22 cellular contexts compared by ENCODE assay signal in genomic region chr5:72460413-72460812, GRCh38. TPM values are rescaled to one million over a fixed set of nuclear protein-coding genes. Genes with fewer than 3 reads are reported as not detected.
"Had no signal": no experiment of that assay in that cellular context is flagged by ENCODE, and none has a peak within 500 bp of the region (broad histone marks: within the 10 kb centered on the region; RNA-seq: fewer than 3 reads in every experiment).

No MANE protein-coding gene starts in this region.

- H3K36me3 ChIP-seq: MG63 had no signal

- H3K9ac ChIP-seq: SK-N-SH had no signal

- H3K9me3 ChIP-seq: MG63, SK-N-SH had no signal

- H3K4me3 ChIP-seq: MG63 had no signal

- H3K27me3 ChIP-seq: MG63 had no signal

- H3K4me2 ChIP-seq: SK-N-SH had no signal

- DNase-seq: IMR-90, Karpas-422, KG1, MG63, NCI-H1092 treated with DMSO at 0.1 percent for 48 hours, NCI-H1436, NCI-H187, NCI-H2029, NCI-H2081 treated with DMSO at 0.1 percent for 48 hours, NCI-H2171 treated with DMSO at 0.1 percent for 48 hours, NCI-H345, NCI-H446 treated with DMSO at 0.1 percent for 48 hours, NCI-H510A treated with DMSO at 0.1 percent for 48 hours, NCI-H526, NCI-H82, RPMI8226, SHP77, SK-N-SH, SW 1271, T-cell had no signal

RNA-seq across cellular contexts. Expression of gene ZNF366, which starts 46.8 kb away (rescaled TPM):
- total RNA-seq: HepG2, HT1080, IMR-90 had no signal
- polyA plus RNA-seq: HepG2, IMR-90, SK-N-SH had no signal
